In genomic region chr11:76861490-76861953, GRCh38 we compare ENCODE assay signal across 8 cellular contexts. TPM values are rescaled to one million over a fixed set of nuclear protein-coding genes. Genes with fewer than 3 reads are reported as not detected.
A peak's percentile ranks its signal among the peaks of the same experiment; 100 is the strongest.
DNase-seq lines count a peak whose midpoint lies in the region; ATAC-seq and TF ChIP-seq lines count a peak whose summit lies in the region.

No MANE protein-coding gene starts in this region.

- peak overlapping the region; percentile 70 for H3K4me2 ChIP-seq in MM.1S (ENCODE audit: low read depth, low read length)

- H3K27ac Mint-ChIP-seq in CD8-positive, alpha-beta T cell: peak overlapping the region; percentile 87
- H3K27ac Mint-ChIP-seq in naive B cell: peak overlapping the region; percentile 27 to 94 (median 86)

- peak overlapping the region; percentile 92 for H2AFZ ChIP-seq in MM.1S (ENCODE audit: low read length)

- H3K79me2 ChIP-seq in MM.1S (ENCODE audit: low read length): 0 out of 2 replicates have a peak, but pooled peaks cover 8% of the 10 kb centered on the region

- CTCF ChIA-PET in CD8-positive, alpha-beta T cell (lab: Charles Lee): no interaction called here

- H3K27me3 ChIP-seq in CD8-positive, alpha-beta T cell (ENCODE audit: insufficient read depth, low read length): no peaks in the 10 kb centered on the region
- no peaks in the 10 kb centered on the region for H3K27me3 ChIP-seq in MM.1S (replicated peaks; ENCODE audit: insufficient read depth, low read length)

- no peak for ATAC-seq in CD8-positive, alpha-beta T cell
- ATAC-seq in naive B cell (ENCODE audit: low read depth in 2 of 2) (no peak), GM21367 (IDR thresholded peaks at IDR 0.05; ENCODE audit: unreplicated experiment) (no peak), GM18909 (IDR thresholded peaks at IDR 0.05; ENCODE audit: poor library complexity, unreplicated experiment) (no peak), HG02798 (IDR thresholded peaks at IDR 0.05; ENCODE audit: poor library complexity, unreplicated experiment) (no peak)

- no peak overlapping the region for H3K27ac ChIP-seq in CD8-positive, alpha-beta T cell (ENCODE audit: low read depth, low read length)
- H3K27ac ChIP-seq in MM.1S (ENCODE audit: low read length) (no peak overlapping the region), coronary artery (peak overlapping the region; percentile 87 to 96)

- H3K4me3 Mint-ChIP-seq in CD8-positive, alpha-beta T cell: peak overlapping the region; percentile 90
- peak overlapping the region; percentile 82 to 95 (median 90) for H3K4me3 Mint-ChIP-seq in naive B cell

- H3K27me3 Mint-ChIP-seq in CD8-positive, alpha-beta T cell (ENCODE audit: low read depth): no peaks in the 10 kb centered on the region
- H3K27me3 Mint-ChIP-seq in naive B cell: no peaks in the 10 kb centered on the region

- H3K4me1 Mint-ChIP-seq in CD8-positive, alpha-beta T cell (ENCODE audit: low read depth): peaks cover 31% of the 10 kb centered on the region
- H3K4me1 Mint-ChIP-seq in naive B cell: peaks cover 20 to 33% (median 29%) of the 10 kb centered on the region in 3 donors

- POLR2A ChIA-PET in CD8-positive, alpha-beta T cell (lab: Charles Lee): no interaction called here

- no peaks in the 10 kb centered on the region for H4K20me1 ChIP-seq in MM.1S (ENCODE audit: insufficient read depth, low read length)

- peak overlapping the region; percentile 75 for H3K9ac ChIP-seq in MM.1S (ENCODE audit: low read length)

- no peaks in the 10 kb centered on the region for H3K9me3 ChIP-seq in CD8-positive, alpha-beta T cell (ENCODE audit: low read length)
- no peaks in the 10 kb centered on the region for H3K9me3 ChIP-seq in MM.1S (replicated peaks; ENCODE audit: insufficient read depth, low read length)

- H3K36me3 Mint-ChIP-seq in CD8-positive, alpha-beta T cell: peaks cover 3% of the 10 kb centered on the region
- H3K36me3 Mint-ChIP-seq in naive B cell: no peaks in the 10 kb centered on the region

- DNase-seq in CD8-positive, alpha-beta T cell: no peak
- no peak for DNase-seq in MM.1S
- DNase-seq in coronary artery (ENCODE audit: low spot score): no peak
- DNase-seq in naive B cell: no peak
- no peak for DNase-seq in activated gamma-delta T cell (lab: John Stamatoyannopoulos, UW)

- H3K9me2 ChIP-seq in MM.1S (replicated peaks; ENCODE audit: insufficient read depth, low read length): no peaks in the 10 kb centered on the region

- no peaks in the 10 kb centered on the region for H3K36me3 ChIP-seq in CD8-positive, alpha-beta T cell (ENCODE audit: insufficient read depth, low read length)
- no peaks in the 10 kb centered on the region for H3K36me3 ChIP-seq in MM.1S (replicated peaks; ENCODE audit: insufficient read depth, low read length)

- H3K4me1 ChIP-seq in CD8-positive, alpha-beta T cell (ENCODE audit: insufficient read depth, low read length): peaks cover 21% of the 10 kb centered on the region
- H3K4me1 ChIP-seq in MM.1S (ENCODE audit: low read length): peaks cover 11% of the 10 kb centered on the region; the same call in 1 of the 2 replicates

- intact Hi-C loops in CD8-positive, alpha-beta T cell (cut with DNase I, micrococcal nuclease): loop anchor here in 1 of 2 experiments (2.0 to 10.0 kb wide), 2 partner anchors 57 to 1133 kb away; partner anchors contain the start of gene INTS4

- H3K9me3 Mint-ChIP-seq in CD8-positive, alpha-beta T cell: no peaks in the 10 kb centered on the region
- no peaks in the 10 kb centered on the region for H3K9me3 Mint-ChIP-seq in naive B cell

- peak overlapping the region; percentile 63 for H3K4me3 ChIP-seq in CD8-positive, alpha-beta T cell (ENCODE audit: low read depth, low read length)
- H3K4me3 ChIP-seq in MM.1S (ENCODE audit: low read length): peak overlapping the region; percentile 87
- peak overlapping the region; percentile 93 for H3K4me3 ChIP-seq in coronary artery

- no peaks in the 10 kb centered on the region for H3F3A ChIP-seq in MM.1S (ENCODE audit: insufficient read depth, low read length)

- TF ChIP-seq CTCF in CD8-positive, alpha-beta T cell (IDR thresholded peaks at IDR 0.05): no peak
- no peak for TF ChIP-seq CTCF in MM.1S (IDR thresholded peaks at IDR 0.05; ENCODE audit: low read length)
- no peak for TF ChIP-seq CTCF in coronary artery (IDR thresholded peaks at IDR 0.05)

RNA-seq across cellular contexts. Expression of gene ACER3, which starts 0.8 kb away (rescaled TPM):
- 1 to 10 TPM; 5.0 to 5.8 TPM for total RNA-seq in CD8-positive, alpha-beta T cell
- 10 to 100 TPM in 1 of 6 donors, 1 to 10 TPM in 5; 3.3 to 12.0 (median 5.3) TPM for polyA plus RNA-seq in naive B cell (ENCODE audit: low read depth in 6 of 6)

Comparison
In these comparisons a context has a peak if more than half of its experiments do, and no peak if none do; other contexts are left out.
1. H3K27ac ChIP-seq: peak in coronary artery (2 of 2); none in CD8-positive, alpha-beta T cell (single experiment) and MM.1S (single experiment).
2. Peak in every context shown above with its lines, with median percentiles within 50 percentile points of each other: H3K4me3 ChIP-seq.